9 cellular contexts compared by ENCODE assay signal in genomic region chr1:209435654-209436566, GRCh38.
DNase-seq lines count a peak whose midpoint lies in the region; ATAC-seq and TF ChIP-seq lines count a peak whose summit lies in the region.
"Had no signal": no experiment of that assay in that cellular context is flagged by ENCODE, and none has a peak within 500 bp of the region (broad histone marks: within the 10 kb centered on the region; RNA-seq: fewer than 3 reads in every experiment).

No MANE protein-coding gene starts in this region.

- no peak overlapping the region for H3K4me2 ChIP-seq in GM23338
- no peak overlapping the region for H3K4me2 ChIP-seq in KMS-11

- TF ChIP-seq CTCF in GM23338 (conservative IDR thresholded peaks at IDR 0.05; ENCODE audit: low read depth in 2 of 2) (peak; percentile 98 to 99), KMS-11 (conservative IDR thresholded peaks at IDR 0.05; ENCODE audit: low read depth, low read length) (peak; percentile 95), RWPE1 (conservative IDR thresholded peaks at IDR 0.05; ENCODE audit: low read depth) (peak; percentile 92), breast epithelium (IDR thresholded peaks at IDR 0.05) (peak; percentile 86 to 95 (median 92)), kidney epithelial cell (IDR thresholded peaks at IDR 0.05; ENCODE audit: insufficient read depth, low read length, poor library complexity, severe bottlenecking) (peak; percentile 87)

- H3K4me3 ChIP-seq in GM23338: no peak overlapping the region
- no peak overlapping the region for H3K4me3 ChIP-seq in KMS-11 (IDR thresholded peaks at IDR 0.05; ENCODE audit: insufficient read depth, low read depth, low read length)
- H3K4me3 ChIP-seq in breast epithelium: no peak overlapping the region
- H3K4me3 ChIP-seq in kidney epithelial cell (ENCODE audit: low read depth, low read length): no peak overlapping the region

- POLR2A ChIA-PET in RWPE1 (lab: Yijun Ruan, JAX; ENCODE audit: low non-redundant PET): no interaction called here

- intact Hi-C loops in breast epithelium (cut with DNase I; ENCODE audit: low total_unique reads): no loop called here

- CTCF ChIA-PET in RWPE1 (lab: Yijun Ruan, JAX): interaction anchor here (0.5 to 3.0 kb wide), 14 partner anchors 9 to 236 kb away, joined by 3 to 15 read pairs (median 3); no protein-coding TSS in a partner anchor

- no peak overlapping the region for H3K27ac ChIP-seq in GM23338 (ENCODE audit: low read depth)
- H3K27ac ChIP-seq in KMS-11: no peak overlapping the region
- peak overlapping the region; percentile 100 for H3K27ac ChIP-seq in RWPE1
- peak overlapping the region; percentile 75 to 92 for H3K27ac ChIP-seq in breast epithelium

- H4K20me1 ChIP-seq in GM23338 (replicated peaks; ENCODE audit: insufficient read depth) (no peaks in the 10 kb centered on the region), KMS-11 (ENCODE audit: insufficient read depth) (no peaks in the 10 kb centered on the region)

- H3K9me2 ChIP-seq in GM23338 (ENCODE audit: insufficient read depth): no peaks in the 10 kb centered on the region

- H3K9me3 ChIP-seq in breast epithelium: no peaks in the 10 kb centered on the region

- DNase-seq in NCI-H510A treated with DMSO at 0.1 percent for 48 hours (lab: John Stamatoyannopoulos, UW) (peak; percentile 75), NCI-H510A (lab: John Stamatoyannopoulos, UW) (no peak), GM23338 (ENCODE audit: low spot score) (peak; percentile 93), RWPE1 (ENCODE audit: low spot score) (peak; percentile 93), breast epithelium (ENCODE audit: low spot score in 2 of 2) (peak; percentile 85 to 87), kidney epithelial cell (ENCODE audit: low read depth) (peak; percentile 60)
- peak; percentile 23 to 42 for DNase-seq in stimulated activated CD8-positive, alpha-beta memory T cell treated with anti-CD3 and anti-CD28 coated beads, Interleukin-2, amount 100 ng/mL, for 48 hours (ENCODE audit: low read depth in 2 of 2)

- peaks cover 9% of the 10 kb centered on the region for H3K9me3 Mint-ChIP-seq in GM23338

- H3K79me2 ChIP-seq in GM23338 (replicated peaks; ENCODE audit: insufficient read depth) (no peaks in the 10 kb centered on the region), KMS-11 (ENCODE audit: insufficient read depth, low read depth) (no peaks in the 10 kb centered on the region)

- ATAC-seq in GM23338: peak; percentile 80

- H2AFZ ChIP-seq in GM23338 (no peak overlapping the region; the same call in 1 of the 2 replicates), KMS-11 (ENCODE audit: low read depth) (no peak overlapping the region)

- H3K36me3 ChIP-seq in GM23338 (ENCODE audit: insufficient read depth): peaks cover 4% of the 10 kb centered on the region; the same call in 1 of the 2 replicates
- H3K36me3 ChIP-seq in KMS-11 (ENCODE audit: insufficient read depth): no peaks in the 10 kb centered on the region
- H3K36me3 ChIP-seq in breast epithelium: no peaks in the 10 kb centered on the region
- no peaks in the 10 kb centered on the region for H3K36me3 ChIP-seq in kidney epithelial cell (ENCODE audit: control insufficient read depth, insufficient read depth, low read length)

- peaks cover 20% of the 10 kb centered on the region for H3K36me3 Mint-ChIP-seq in GM23338 (ENCODE audit: low read depth)
- H3K36me3 Mint-ChIP-seq: CD4-positive, alpha-beta memory T cell had no signal

- TF ChIP-seq POLR2A in breast epithelium (IDR thresholded peaks at IDR 0.05): no peak

- peaks cover 8% of the 10 kb centered on the region for H3K27me3 Mint-ChIP-seq in GM23338 (ENCODE audit: insufficient read depth, low read depth, poor library complexity)

- no peaks in the 10 kb centered on the region for H3K27me3 ChIP-seq in GM23338 (ENCODE audit: insufficient read depth)
- H3K27me3 ChIP-seq in KMS-11 (ENCODE audit: insufficient read depth, low read depth): no peaks in the 10 kb centered on the region
- no peaks in the 10 kb centered on the region for H3K27me3 ChIP-seq in breast epithelium
- no peaks in the 10 kb centered on the region for H3K27me3 ChIP-seq in kidney epithelial cell (ENCODE audit: control insufficient read depth, insufficient read depth, low read length)

- no peaks in the 10 kb centered on the region for H3F3A ChIP-seq in GM23338 (replicated peaks; ENCODE audit: low read depth)

- peaks cover 47% of the 10 kb centered on the region for H3K4me1 Mint-ChIP-seq in GM23338
- H3K4me1 Mint-ChIP-seq: CD4-positive, alpha-beta memory T cell had no signal

- peaks cover 39% of the 10 kb centered on the region for H3K4me1 ChIP-seq in GM23338 (ENCODE audit: insufficient read depth)
- H3K4me1 ChIP-seq in KMS-11 (ENCODE audit: low read depth, poor library complexity, severe bottlenecking): no peaks in the 10 kb centered on the region
- H3K4me1 ChIP-seq in breast epithelium: peaks cover 3 to 8% of the 10 kb centered on the region in 2 donors

- H3K4me3 Mint-ChIP-seq in GM23338: no peak overlapping the region
- H3K4me3 Mint-ChIP-seq: CD4-positive, alpha-beta memory T cell had no signal

- no peak overlapping the region for H3K9ac ChIP-seq in KMS-11

- no peak overlapping the region for H3K27ac Mint-ChIP-seq in GM23338
- H3K27ac Mint-ChIP-seq: CD4-positive, alpha-beta memory T cell had no signal

TF ChIP-seq in GM23338, 12 proteins besides CTCF, POLR2A, EP300 and RAD21:
- TF ChIP-seq CREB1 (CRISPR knock-in tag; IDR thresholded peaks at IDR 0.05; ENCODE audit: low read depth) (peak; percentile 80), NANOG (IDR thresholded peaks at IDR 0.05; ENCODE audit: borderline replicate concordance) (no peak)

Comparison
In these comparisons a context has a peak if more than half of its experiments do, and no peak if none do; other contexts are left out.
1. H3K27ac ChIP-seq: peak in RWPE1 (single experiment) and breast epithelium (2 of 2); none in GM23338 (single experiment) and KMS-11 (single experiment).
2. Peak in every context shown above with its lines, with median percentiles within 50 percentile points of each other: CTCF ChIP-seq.